ENCODE assay signal across 8 cellular contexts in the genomic region with DNA sequence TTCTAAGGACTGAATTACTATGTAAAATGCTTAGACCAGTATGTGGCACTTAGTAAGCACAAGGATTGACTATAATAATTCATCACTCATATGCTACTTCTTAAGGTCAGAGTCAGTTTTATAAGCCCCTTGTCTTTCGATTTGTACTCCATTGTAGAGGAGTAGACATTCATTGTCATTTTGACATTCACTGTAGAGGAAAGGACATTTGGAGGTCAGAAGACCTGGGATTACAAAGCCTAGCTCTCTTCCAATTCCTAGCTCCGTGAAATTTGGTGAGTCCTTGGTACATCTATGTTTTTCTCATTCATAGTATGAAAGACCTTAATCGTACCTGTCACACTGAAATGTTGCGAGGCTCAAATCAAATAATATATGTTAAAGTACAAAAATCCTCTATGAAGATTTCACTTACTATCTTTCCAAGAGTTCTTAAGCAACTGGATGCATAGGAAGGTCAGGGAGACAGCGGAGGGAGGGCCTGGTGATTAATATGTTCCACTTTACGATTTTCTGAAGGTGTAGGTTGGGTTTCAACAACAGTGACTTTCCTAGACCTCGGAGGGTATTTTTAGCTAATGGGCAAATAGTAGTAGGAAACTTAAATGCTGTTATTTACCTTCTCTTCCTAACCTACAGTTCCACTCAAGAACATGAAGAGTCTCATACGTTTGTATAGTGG. TPM values are rescaled to one million over a fixed set of nuclear protein-coding genes. Genes with fewer than 3 reads are reported as not detected.
DNase-seq lines count a peak whose midpoint lies in the region; ATAC-seq, FAIRE-seq and TF ChIP-seq lines count a peak whose summit lies in the region.

No MANE protein-coding gene starts in this region.

- H3K36me3 Mint-ChIP-seq in activated naive CD8-positive, alpha-beta T cell = no peaks in the 10 kb centered on the region

- TF ChIP-seq CTCF in heart right ventricle (IDR thresholded peaks at IDR 0.05) (no peak), thyroid gland (IDR thresholded peaks at IDR 0.05) (no peak)

- H3K9me3 ChIP-seq in heart right ventricle (no peaks in the 10 kb centered on the region), thyroid gland (no peaks in the 10 kb centered on the region)

- H3K4me3 Mint-ChIP-seq in activated naive CD8-positive, alpha-beta T cell = peak overlapping the region; percentile 93

- TF ChIP-seq POLR2A in thyroid gland (IDR thresholded peaks at IDR 0.05) = no peak
- TF ChIP-seq POLR2A in H54 (IDR thresholded peaks at IDR 0.05; ENCODE audit: low read depth, low read length) = no peak

- FAIRE-seq in H54 (lab: Jason Lieb, UNC) = no peak

- intact Hi-C loops in heart right ventricle (cut with DNase I) = loop anchor here in 7 of 10 donors (5.0 to 10.0 kb wide), 5 partner anchors 59 to 239 kb away; partner anchors contain the start of genes GVQW3 (in 4 of the 7), THAP12 (in 4 of the 7) and WNT11 (in 3 of the 7)
- intact Hi-C loops in Right ventricle myocardium superior (cut with DNase I) = loop anchor here (10.0 kb wide), 1 partner anchor 59 kb away; the partner anchor contains the start of genes GVQW3 and THAP12
- intact Hi-C loops in thyroid gland (cut with DNase I) = no loop called here

- ATAC-seq in heart right ventricle (no peak), Right ventricle myocardium superior (ENCODE audit: poor library complexity) (no peak)

- H3K27me3 ChIP-seq in heart right ventricle (no peaks in the 10 kb centered on the region), thyroid gland (no peaks in the 10 kb centered on the region)

- no peak for DNase-seq in heart right ventricle
- no peak for DNase-seq in Right ventricle myocardium superior
- DNase-seq in kidney glomerular epithelial cell (lab: John Stamatoyannopoulos, UW) = peak; percentile 11
- no peak for DNase-seq in thyroid gland
- no peak for DNase-seq in 8988T
- DNase-seq in activated gamma-delta T cell (lab: John Stamatoyannopoulos, UW) = no peak
- no peak for DNase-seq in H54 (ENCODE audit: insufficient read length, low spot score)

- peak overlapping the region; percentile 98 for H3K27ac Mint-ChIP-seq in activated naive CD8-positive, alpha-beta T cell

- H3K4me3 ChIP-seq in heart right ventricle (peak overlapping the region in 9 of 10 donors; percentile 74 to 99 (median 97)), thyroid gland (replicated peaks in 1 of 3) (peak overlapping the region; percentile 45 to 98 (median 96))

- peaks cover 0 to 35% (median 22%) of the 10 kb centered on the region in 9 donors for H3K4me1 ChIP-seq in heart right ventricle
- peaks cover 11 to 14% of the 10 kb centered on the region in 2 donors for H3K4me1 ChIP-seq in thyroid gland

- WGBS in heart right ventricle, 2 donors = 30 to 41% methylated on average over 8 of the region's 8 CpGs
- WGBS in thyroid gland, 2 donors = 50 to 59% methylated on average over 8 of the region's 8 CpGs

- H3K36me3 ChIP-seq in heart right ventricle (peaks cover 0 to 26% (median 6%) of the 10 kb centered on the region in 9 donors), thyroid gland (peaks cover 0 to 1% of the 10 kb centered on the region in 2 donors)

- H3K27ac ChIP-seq in heart right ventricle (peak overlapping the region in 9 of 10 donors; percentile 83 to 98 (median 93)), thyroid gland (no peak overlapping the region)

- H3K27me3 Mint-ChIP-seq in activated naive CD8-positive, alpha-beta T cell = no peaks in the 10 kb centered on the region

- peaks cover 28% of the 10 kb centered on the region for H3K4me1 Mint-ChIP-seq in activated naive CD8-positive, alpha-beta T cell (ENCODE audit: low read depth)

- no peaks in the 10 kb centered on the region for H3K9me3 Mint-ChIP-seq in activated naive CD8-positive, alpha-beta T cell (ENCODE audit: low read depth)

RNA-seq across cellular contexts. Expression of gene EMSY, which starts 1.4 kb away (rescaled TPM):
- total RNA-seq in heart right ventricle (10 to 100 TPM; 14.2 to 23.4 (median 18.1) TPM), Right ventricle myocardium superior (18.3 TPM), thyroid gland (10 to 100 TPM; 32.7 to 58.0 (median 46.4) TPM)
- 1 to 10 TPM; 5.9 to 9.7 TPM for polyA plus RNA-seq in heart right ventricle

Comparison
In these comparisons a context has a peak if more than half of its experiments do, and no peak if none do; other contexts are left out.
1. H3K27ac ChIP-seq: peak in heart right ventricle (9 of 10); none in thyroid gland (0 of 3).